ENCODE assay signal across 8 cellular contexts in the genomic region with DNA sequence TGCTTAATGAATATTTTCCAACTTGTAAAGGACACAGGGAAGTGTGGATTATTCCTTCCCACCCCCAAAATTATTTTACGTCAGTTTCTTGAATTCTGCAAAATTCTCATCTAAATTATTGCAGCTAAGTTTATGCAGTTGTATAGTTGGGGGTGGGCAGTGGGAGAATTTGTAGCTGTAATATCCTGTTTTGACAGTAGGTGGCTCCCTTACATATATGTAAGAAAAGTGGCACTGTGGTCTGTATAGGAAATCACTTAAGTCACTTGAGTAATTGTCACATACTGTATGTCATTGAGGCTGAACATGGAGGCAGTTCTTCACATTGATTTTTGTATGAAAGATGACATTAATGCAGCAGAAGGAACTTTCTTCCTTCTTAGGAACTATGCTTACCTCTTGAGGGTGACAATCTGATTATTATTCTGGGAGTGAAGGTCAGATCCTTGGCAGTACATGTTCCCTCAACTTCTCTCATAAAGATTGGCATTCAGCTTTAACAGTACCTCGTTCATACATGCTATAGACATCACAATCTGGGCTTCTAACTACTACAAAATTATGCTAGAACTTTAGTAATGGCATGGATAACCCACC. TPM values are rescaled to one million over a fixed set of nuclear protein-coding genes. Genes with fewer than 3 reads are reported as not detected.
A peak's percentile ranks its signal among the peaks of the same experiment; 100 is the strongest.
DNase-seq lines count a peak whose midpoint lies in the region; ATAC-seq and TF ChIP-seq lines count a peak whose summit lies in the region.

No MANE protein-coding gene starts in this region.

- H3K9me3 ChIP-seq in uterus = no peaks in the 10 kb centered on the region

- intact Hi-C loops in uterus (cut with DNase I; ENCODE audit: low total_unique reads) = no loop called here

- H3K4me3 ChIP-seq in epithelial cell of esophagus (ENCODE audit: low read length) (no peak overlapping the region), uterus (no peak overlapping the region)

- H3K4me1 ChIP-seq in uterus = no peaks in the 10 kb centered on the region

- TF ChIP-seq CTCF in C4-2B (conservative IDR thresholded peaks at IDR 0.05) (peak; percentile 44), VCaP (conservative IDR thresholded peaks at IDR 0.05) (peak; percentile 81), epithelial cell of esophagus (IDR thresholded peaks at IDR 0.05; ENCODE audit: insufficient read depth, low read depth, low read length, missing control alignments) (peak; percentile 62), uterus (IDR thresholded peaks at IDR 0.05) (peak; percentile 56 to 74 (median 64))

- no peaks in the 10 kb centered on the region for H3K27me3 ChIP-seq in uterus

- DNase-seq in NCI-H2171 (lab: John Stamatoyannopoulos, UW) = peak; percentile 31
- DNase-seq in epithelial cell of esophagus (ENCODE audit: low read depth) = peak; percentile 76
- DNase-seq in myocyte (ENCODE audit: low read depth) = peak; percentile 54
- no peak for DNase-seq in uterus

- ATAC-seq in GM18907 (IDR thresholded peaks at IDR 0.05; ENCODE audit: unreplicated experiment) (peak; percentile 78), HG03135 (IDR thresholded peaks at IDR 0.05; ENCODE audit: unreplicated experiment) (peak; percentile 92)

- H3K36me3 ChIP-seq in uterus = no peaks in the 10 kb centered on the region

- TF ChIP-seq POLR2A in uterus (IDR thresholded peaks at IDR 0.05) = no peak

- H3K27ac ChIP-seq in C4-2B (no peak overlapping the region), VCaP (no peak overlapping the region), uterus (no peak overlapping the region)

RNA-seq across cellular contexts. Expression of gene CFAP206, which starts 14.6 kb away (rescaled TPM):
- total RNA-seq in myocyte = not detected in 2 replicates
- 0.26 TPM for polyA plus RNA-seq in myocyte (2012)
- 1 to 10 TPM in 2 of 4 donors, under 1 TPM in 1, not detected in 1; 0.52 to 3.9 (median 2.8) TPM for total RNA-seq in uterus

RNA-seq across cellular contexts. Expression of gene C6orf163, which starts 48.5 kb away (rescaled TPM):
- 0.10 and 0.75 TPM in 2 replicates for total RNA-seq in myocyte
- polyA plus RNA-seq in myocyte (2012) = 0.50 TPM
- total RNA-seq in uterus = 1 to 10 TPM in 2 of 4 donors, not detected in 2; 7.0 to 8.6 TPM

Comparison
In these comparisons a context has a peak if more than half of its experiments do, and no peak if none do; other contexts are left out.
1. DNase-seq: peak in NCI-H2171 (single experiment), epithelial cell of esophagus (single experiment) and myocyte (single experiment); none in uterus (0 of 2).
2. Peak in every context shown above with its lines, with median percentiles within 50 percentile points of each other: CTCF ChIP-seq.